ENCODE assay signal across 8 cellular contexts in genomic region chr1:88890790-88891317, GRCh38. TPM values are rescaled to one million over a fixed set of nuclear protein-coding genes. Genes with fewer than 3 reads are reported as not detected.
DNase-seq lines count a peak whose midpoint lies in the region; ATAC-seq, FAIRE-seq and TF ChIP-seq lines count a peak whose summit lies in the region.

No MANE protein-coding gene starts in this region.

- FAIRE-seq in HepG2 (lab: Jason Lieb, UNC) = peak; percentile 56

- H3K9me3 ChIP-seq in colonic mucosa = no peaks in the 10 kb centered on the region
- no peaks in the 10 kb centered on the region for H3K9me3 ChIP-seq in HepG2 (ENCODE audit: low read length)

- peaks cover 44% of the 10 kb centered on the region for H3K79me2 ChIP-seq in HepG2 (ENCODE audit: insufficient read depth, low read length)

- H3K27me3 Mint-ChIP-seq in T-cell = no peaks in the 10 kb centered on the region

- TF ChIP-seq CTCF in colonic mucosa (IDR thresholded peaks at IDR 0.05) (no peak), HepG2 (CRISPR knock-in tag; IDR thresholded peaks at IDR 0.05) (no peak)

- H3K4me2 ChIP-seq in HepG2 (ENCODE audit: low read depth, low read length) = peak overlapping the region; percentile 83

- DNase-seq in NCI-H1105 treated with DMSO at 0.1 percent for 48 hours (lab: John Stamatoyannopoulos, UW) (peak; percentile 36), NCI-H1105 (lab: John Stamatoyannopoulos, UW) (no peak), T-cell (peak in 13 of 34 experiments; percentile 5 to 24 (median 15)), colonic mucosa (peak; percentile 38), HepG2 (ENCODE audit: low spot score) (peak; percentile 36), NCI-H226 (no peak)
- DNase-seq in stimulated activated naive CD4-positive, alpha-beta T cell treated with Interleukin-2 at 50 U/mL for 16 hours (lab: John Stamatoyannopoulos, UW) = peak; percentile 7

- H3K4me3 Mint-ChIP-seq in T-cell = peak overlapping the region; percentile 86 to 99 (median 97)

- H3K4me1 Mint-ChIP-seq in T-cell = peaks cover 44 to 50% (median 49%) of the 10 kb centered on the region in 3 donors

- H3K9ac ChIP-seq in colonic mucosa (ENCODE audit: low read depth in 2 of 2, low read length in 2 of 2) = peak overlapping the region; percentile 87 to 92
- H3K9ac ChIP-seq in HepG2 (ENCODE audit: insufficient read depth, low read depth, low read length) = peak overlapping the region; percentile 93

- H3K36me3 Mint-ChIP-seq in T-cell = peaks cover 9% of the 10 kb centered on the region

- H3K27me3 ChIP-seq in colonic mucosa = no peaks in the 10 kb centered on the region
- H3K27me3 ChIP-seq in HepG2 (ENCODE audit: control insufficient read depth in 1 of 2, insufficient read depth in 2 of 2, low read length in 2 of 2) = no peaks in the 10 kb centered on the region; a peak in 1 of 5 replicates

- no peak for TF ChIP-seq RAD21 in HepG2 (CRISPR knock-in tag; IDR thresholded peaks at IDR 0.05)

- TF ChIP-seq EP300 in HepG2 (IDR thresholded peaks at IDR 0.05; ENCODE audit: low read depth in 2 of 2, low read length in 2 of 2) (no peak), HepG2 (CRISPR knock-in tag; IDR thresholded peaks at IDR 0.05; ENCODE audit: borderline replicate concordance) (no peak)

- CTCF ChIA-PET in T-cell (lab: Charles Lee) = interaction anchor here in 1 of 2 donors (0.5 to 5.6 kb wide), 4 partner anchors 13 to 1977 kb away, joined by 3 to 59 read pairs (median 3); partner anchors contain the start of gene HS2ST1
- CTCF ChIA-PET in HepG2 (lab: Yijun Ruan, JAX; ENCODE audit: low intra/inter-chr PET ratio, low total read pairs) = no interaction called here

- in situ Hi-C loops in HepG2 (cut with HindIII; ENCODE audit: extremely low pct_ligation_motif_present, low pct_unique_long_range_greater_than_20kb) = no loop called here

- peak overlapping the region; percentile 97 for H3K4me3 ChIP-seq in colonic mucosa
- H3K4me3 ChIP-seq in HepG2 (replicated peaks in 1 of 3; ENCODE audit: insufficient read depth in 1 of 3, low read depth in 2 of 3, low read length in 3 of 3) = peak overlapping the region; percentile 84 to 96 (median 87)

- H4K20me1 ChIP-seq in HepG2 (ENCODE audit: insufficient read depth, low read length) = peaks cover 17% of the 10 kb centered on the region; the same call in 1 of the 2 replicates

- POLR2A ChIA-PET in T-cell (lab: Charles Lee) (interaction anchor here (0.5 to 2.1 kb wide), 16 partner anchors 10 to 1561 kb away, joined by 3 to 11 read pairs (median 6); partner anchors contain the start of genes GBP1 (in 1 of the 2), GBP3 (in 1 of the 2) and PKN2 (in 1 of the 2)), HepG2 (lab: Yijun Ruan, JAX) (interaction anchor here (0.6 to 3.0 kb wide), 8 partner anchors 10 to 934 kb away, joined by 3 to 13 read pairs (median 4); partner anchors contain the start of gene PKN2)

- H3K9me3 Mint-ChIP-seq in T-cell = no peaks in the 10 kb centered on the region

- under 1% methylated on average over 16 of the region's 18 CpGs for WGBS in HepG2 (ENCODE audit: low lambda C conversion rate)

- H3K4me1 ChIP-seq in colonic mucosa (peaks cover 7% of the 10 kb centered on the region), HepG2 (ENCODE audit: insufficient read depth, low read length) (peaks cover 31% of the 10 kb centered on the region)

- H3K36me3 ChIP-seq in colonic mucosa = peaks cover 15% of the 10 kb centered on the region
- H3K36me3 ChIP-seq in HepG2 (replicated peaks in 1 of 2; ENCODE audit: control insufficient read depth in 1 of 2, insufficient read depth in 2 of 2, low read length in 2 of 2) = peaks cover 1 to 19% of the 10 kb centered on the region in 2 experiments; a peak in 2 of 5 replicates

- intact Hi-C loops in colonic mucosa (cut with DNase I) (no loop called here), HepG2 (cut with micrococcal nuclease; ENCODE audit: unreplicated experiment) (loop anchor here (5.0 to 10.0 kb wide), 2 partner anchors 86 to 634 kb away; partner anchors contain the start of gene LRRC8B)

- H3K27ac ChIP-seq in colonic mucosa (peak overlapping the region; percentile 91), HepG2 (ENCODE audit: extremely low read length, insufficient read depth, low read length) (peak overlapping the region; percentile 88)

- no peak overlapping the region for H2AFZ ChIP-seq in HepG2 (ENCODE audit: low read length)

- no TSS peak for BruUV-seq in HepG2 (replicated peaks; lab: Mats Ljungman, UMichigan)

- peak; percentile 13 for ATAC-seq in HG03432 (IDR thresholded peaks at IDR 0.05; ENCODE audit: unreplicated experiment)
- ATAC-seq in T-cell (replicated peaks in 1 of 4) = peak in 3 of 4 experiments; percentile 24 to 53 (median 48)
- peak; percentile 71 for ATAC-seq in HepG2

- peak overlapping the region; percentile 93 to 98 for H3K27ac Mint-ChIP-seq in T-cell

- TF ChIP-seq POLR2A in HepG2 (IDR thresholded peaks at IDR 0.05; ENCODE audit: insufficient read depth in 1 of 2, low read depth in 2 of 2, low read length in 2 of 2) = no peak

TF ChIP-seq in HepG2, 621 proteins besides CTCF, POLR2A, EP300 and RAD21 (continues in another document):
- no peak for TF ChIP-seq HNRNPUL1 (IDR thresholded peaks at IDR 0.05; ENCODE audit: low read depth, low read length)
- TF ChIP-seq GLI4 (CRISPR knock-in tag; IDR thresholded peaks at IDR 0.05; ENCODE audit: borderline replicate concordance) = no peak
- TF ChIP-seq CEBPG (CRISPR knock-in tag; IDR thresholded peaks at IDR 0.05) = no peak
- no peak for TF ChIP-seq ZIK1 (CRISPR knock-in tag; IDR thresholded peaks at IDR 0.05; ENCODE audit: borderline replicate concordance, low read depth)
- no peak for TF ChIP-seq PPARG (CRISPR knock-in tag; conservative IDR thresholded peaks at IDR 0.05)
- peak; percentile 71 for TF ChIP-seq ONECUT2 (CRISPR knock-in tag; IDR thresholded peaks at IDR 0.05)
- TF ChIP-seq ZNF782 (CRISPR knock-in tag; IDR thresholded peaks at IDR 0.05; ENCODE audit: borderline replicate concordance) = no peak
- TF ChIP-seq, protein P1, sequence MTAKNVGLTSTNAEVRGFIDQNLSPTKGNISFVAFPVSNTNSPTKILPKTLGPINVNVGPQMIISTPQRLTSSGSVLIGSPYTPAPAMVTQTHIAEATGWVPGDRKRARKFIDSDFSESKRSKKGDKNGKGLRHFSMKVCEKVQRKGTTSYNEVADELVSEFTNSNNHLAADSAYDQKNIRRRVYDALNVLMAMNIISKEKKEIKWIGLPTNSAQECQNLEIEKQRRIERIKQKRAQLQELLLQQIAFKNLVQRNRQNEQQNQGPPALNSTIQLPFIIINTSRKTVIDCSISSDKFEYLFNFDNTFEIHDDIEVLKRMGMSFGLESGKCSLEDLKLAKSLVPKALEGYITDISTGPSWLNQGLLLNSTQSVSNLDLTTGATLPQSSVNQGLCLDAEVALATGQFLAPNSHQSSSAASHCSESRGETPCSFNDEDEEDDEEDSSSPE (CRISPR knock-in tag; IDR thresholded peaks at IDR 0.05) = no peak
- no peak for TF ChIP-seq GABPA (IDR thresholded peaks at IDR 0.05; ENCODE audit: low read depth, low read length)
- TF ChIP-seq GABPA (CRISPR knock-in tag; IDR thresholded peaks at IDR 0.05; ENCODE audit: low read depth) = 0 out of 2 replicates have a peak, but pooled peaks have one; percentile 12
- no peak for TF ChIP-seq SATB2 (CRISPR knock-in tag; IDR thresholded peaks at IDR 0.05)
- no peak for TF ChIP-seq KAT7 (CRISPR knock-in tag; IDR thresholded peaks at IDR 0.05; ENCODE audit: borderline replicate concordance)
- TF ChIP-seq RAD51 (IDR thresholded peaks at IDR 0.05; ENCODE audit: borderline replicate concordance) = no peak
- TF ChIP-seq FOXK1 (CRISPR knock-in tag; IDR thresholded peaks at IDR 0.05; ENCODE audit: borderline replicate concordance, low read depth) = no peak
- no peak for TF ChIP-seq ZNF660 (CRISPR knock-in tag; IDR thresholded peaks at IDR 0.05; ENCODE audit: borderline replicate concordance, low read depth)
- TF ChIP-seq, protein P2, sequence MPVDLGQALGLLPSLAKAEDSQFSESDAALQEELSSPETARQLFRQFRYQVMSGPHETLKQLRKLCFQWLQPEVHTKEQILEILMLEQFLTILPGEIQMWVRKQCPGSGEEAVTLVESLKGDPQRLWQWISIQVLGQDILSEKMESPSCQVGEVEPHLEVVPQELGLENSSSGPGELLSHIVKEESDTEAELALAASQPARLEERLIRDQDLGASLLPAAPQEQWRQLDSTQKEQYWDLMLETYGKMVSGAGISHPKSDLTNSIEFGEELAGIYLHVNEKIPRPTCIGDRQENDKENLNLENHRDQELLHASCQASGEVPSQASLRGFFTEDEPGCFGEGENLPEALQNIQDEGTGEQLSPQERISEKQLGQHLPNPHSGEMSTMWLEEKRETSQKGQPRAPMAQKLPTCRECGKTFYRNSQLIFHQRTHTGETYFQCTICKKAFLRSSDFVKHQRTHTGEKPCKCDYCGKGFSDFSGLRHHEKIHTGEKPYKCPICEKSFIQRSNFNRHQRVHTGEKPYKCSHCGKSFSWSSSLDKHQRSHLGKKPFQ (CRISPR knock-in tag; IDR thresholded peaks at IDR 0.05; ENCODE audit: insufficient replicate concordance) = peak; percentile 2

RNA-seq across cellular contexts. Expression of gene GTF2B, which starts 0.5 kb away (rescaled TPM):
- 10 to 100 TPM; 34.2 to 54.5 (median 38.7) TPM for total RNA-seq in T-cell
- 10 to 100 TPM; 26.9 to 31.6 TPM for total RNA-seq in colonic mucosa
- 43.4 and 68.0 TPM in 2 replicates for total RNA-seq in HepG2 (2016; rRNA removed; fragmentation: Illumina TruSeq; extraction: Trizol)
- 10.0 and 11.6 TPM in 2 replicates for total RNA-seq in HepG2 (2016; cell fraction: cytosol; rRNA removed; fragmentation: Illumina TruSeq; extraction: Trizol; ENCODE audit: low read depth)
- total RNA-seq in HepG2 (2016; cell fraction: insoluble cytoplasmic fraction; rRNA removed; fragmentation: Illumina TruSeq; extraction: Trizol) = 43.5 and 71.8 TPM in 2 replicates
- total RNA-seq in HepG2 (2016; cell fraction: membrane; rRNA removed; fragmentation: Illumina TruSeq; extraction: Trizol) = 12.6 and 14.3 TPM in 2 replicates
- total RNA-seq in HepG2 (2016; cell fraction: nucleus; rRNA removed; fragmentation: Illumina TruSeq; extraction: Trizol) = 18.8 and 21.9 TPM in 2 replicates
- polyA plus RNA-seq in HepG2 (2011; rRNA removed) = 26.1 and 31.5 TPM in 2 replicates
- polyA plus RNA-seq in HepG2 (2011; cell fraction: cytosol; rRNA removed) = 14.8 and 26.0 TPM in 2 replicates
- polyA plus RNA-seq in HepG2 (2011; cell fraction: nucleus; rRNA removed) = 6.7 and 9.4 TPM in 2 replicates
- 26.4 and 28.5 TPM in 2 replicates for polyA plus RNA-seq in HepG2 (2012)
- polyA plus RNA-seq in HepG2 (2016; cell fraction: cytosol; fragmentation: Illumina TruSeq; extraction: Trizol; ENCODE audit: low read depth) = 4.0 and 4.3 TPM in 2 replicates
- polyA plus RNA-seq in HepG2 (2016; cell fraction: insoluble cytoplasmic fraction; fragmentation: Illumina TruSeq; extraction: Trizol; ENCODE audit: low read depth) = 58.8 and 59.1 TPM in 2 replicates
- polyA plus RNA-seq in HepG2 (2016; cell fraction: membrane; fragmentation: Illumina TruSeq; extraction: Trizol; ENCODE audit: low read depth) = 5.8 and 6.0 TPM in 2 replicates
- 21.6 and 23.3 TPM in 2 replicates for polyA plus RNA-seq in HepG2 (2016; cell fraction: nucleus; fragmentation: Illumina TruSeq; extraction: Trizol; ENCODE audit: insufficient read depth, low read depth)
- 13.1 and 19.1 TPM in 2 replicates for polyA minus RNA-seq in HepG2 (2011; rRNA and poly(A)+ RNA removed; ENCODE audit: low replicate concordance)
- polyA minus RNA-seq in HepG2 (2011; cell fraction: cytosol; rRNA and poly(A)+ RNA removed) = 15.4 and 26.0 TPM in 2 replicates
- polyA minus RNA-seq in HepG2 (2011; cell fraction: nucleus; rRNA and poly(A)+ RNA removed) = 19.9 and 20.6 TPM in 2 replicates

Comparison
In these comparisons a context has a peak if more than half of its experiments do, and no peak if none do; other contexts are left out.
1. DNase-seq: peak in NCI-H1105 treated with DMSO at 0.1 percent for 48 hours (single experiment), colonic mucosa (single experiment), HepG2 (single experiment) and stimulated activated naive CD4-positive, alpha-beta T cell treated with Interleukin-2 at 50 U/mL for 16 hours (single experiment); none in NCI-H1105 (single experiment) and NCI-H226 (single experiment).
2. ATAC-seq: peak in every context shown above with its lines; median percentile 71 in HepG2; 48 in T-cell; 13 in HG03432.